Comparison of ENCODE assay signal across 12 cellular contexts in the genomic region with DNA sequence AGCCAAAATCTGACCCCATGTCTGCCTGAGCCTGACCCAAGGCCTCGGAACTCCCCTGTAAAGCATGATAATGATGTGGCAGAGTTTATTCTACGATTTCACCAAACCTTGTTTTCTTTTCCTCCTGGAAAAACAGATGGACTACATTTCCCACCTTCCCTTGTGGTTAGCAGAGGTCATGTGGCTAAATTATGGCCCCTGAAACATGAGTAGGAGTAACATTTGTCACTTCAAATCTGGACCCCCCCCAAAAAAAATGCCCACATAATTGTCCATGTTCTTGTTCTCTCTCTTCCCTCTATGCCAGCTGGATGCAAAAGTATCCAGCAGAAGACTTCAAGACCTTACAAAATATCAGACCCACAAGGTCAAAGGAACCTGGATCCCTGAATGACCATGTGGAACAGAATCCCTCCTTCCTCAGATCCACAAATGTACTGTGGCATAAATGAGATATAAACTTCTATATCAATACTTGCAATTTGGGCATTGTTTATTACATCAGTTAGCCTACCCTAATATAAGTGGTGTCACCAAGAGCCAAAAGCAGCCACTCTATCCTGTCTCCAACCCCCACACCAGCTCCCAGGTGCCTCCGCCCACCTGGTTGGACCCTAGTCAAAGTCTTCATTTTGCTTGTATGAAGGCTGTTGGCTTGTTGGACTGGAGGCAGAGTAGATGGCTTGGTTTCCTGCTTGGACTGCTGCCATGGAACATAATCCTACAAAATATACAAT. TPM values are rescaled to one million over a fixed set of nuclear protein-coding genes. Genes with fewer than 3 reads are reported as not detected.
DNase-seq lines count a peak whose midpoint lies in the region; ATAC-seq and TF ChIP-seq lines count a peak whose summit lies in the region.
"Had no signal": no experiment of that assay in that cellular context is flagged by ENCODE, and none has a peak within 500 bp of the region (broad histone marks: within the 10 kb centered on the region; RNA-seq: fewer than 3 reads in every experiment).

No MANE protein-coding gene starts in this region.

- no peaks in the 10 kb centered on the region for H3K27me3 ChIP-seq in OCI-LY3 (ENCODE audit: low read depth, low read length)
- H3K27me3 ChIP-seq in transverse colon = no peaks in the 10 kb centered on the region
- no peaks in the 10 kb centered on the region for H3K27me3 ChIP-seq in foreskin keratinocyte

- H3K9me3 ChIP-seq in OCI-LY3 (ENCODE audit: insufficient read depth, low read length) (no peaks in the 10 kb centered on the region), transverse colon (no peaks in the 10 kb centered on the region)

- intact Hi-C loops in activated CD4-positive, alpha-beta T cell treated with anti-CD3 and anti-CD28 coated beads for 36 hours (cut with DNase I, micrococcal nuclease) = no loop called here
- intact Hi-C loops in transverse colon (cut with DNase I; ENCODE audit: low total_unique reads) = no loop called here

- peaks cover 2% of the 10 kb centered on the region for H3K36me3 Mint-ChIP-seq in activated CD4-positive, alpha-beta T cell treated with anti-CD3 and anti-CD28 coated beads for 36 hours (ENCODE audit: low read depth)

- no peak overlapping the region for H3K4me3 Mint-ChIP-seq in activated CD4-positive, alpha-beta T cell treated with anti-CD3 and anti-CD28 coated beads for 36 hours
- H3K4me3 Mint-ChIP-seq: central memory CD8-positive, alpha-beta T cell; nephron progenitor cell had no signal

- peaks cover 13% of the 10 kb centered on the region for H3K4me1 ChIP-seq in OCI-LY3 (ENCODE audit: low read length)
- peaks cover 0 to 20% (median 10%) of the 10 kb centered on the region in 4 donors for H3K4me1 ChIP-seq in transverse colon
- H3K4me1 ChIP-seq in foreskin keratinocyte = no peaks in the 10 kb centered on the region

- DNase-seq in activated CD4-positive, alpha-beta T cell treated with anti-CD3 and anti-CD28 coated beads for 36 hours = no peak
- no peak for DNase-seq in activated CD4-positive, alpha-beta T cell treated with anti-CD3 and anti-CD28 coated beads for 1 hour
- DNase-seq in fibroblast of villous mesenchyme (ENCODE audit: low read depth) (no peak), transverse colon (peak; percentile 47), middle frontal gyrus (ENCODE audit: extremely low spot score, low spot score) (no peak), foreskin keratinocyte (no peak)
- DNase-seq: activated CD8-positive, alpha-beta memory T cell treated with anti-CD3 and anti-CD28 coated beads, Interleukin-2, amount 50 U/mL, for 4 hours had no signal

- no peaks in the 10 kb centered on the region for H3K27me3 Mint-ChIP-seq in activated CD4-positive, alpha-beta T cell treated with anti-CD3 and anti-CD28 coated beads for 36 hours
- H3K27me3 Mint-ChIP-seq: central memory CD8-positive, alpha-beta T cell had no signal

- peak overlapping the region; percentile 76 for H3K4me2 ChIP-seq in OCI-LY3 (ENCODE audit: low read length)

- CTCF ChIA-PET in activated CD4-positive, alpha-beta T cell treated with anti-CD3 and anti-CD28 coated beads for 36 hours (lab: Charles Lee) = interaction anchor here (1.2 kb wide), 1 partner anchor 42 kb away, joined by 4 read pairs; no protein-coding TSS in a partner anchor

- POLR2A ChIA-PET in activated CD4-positive, alpha-beta T cell treated with anti-CD3 and anti-CD28 coated beads for 36 hours (lab: Charles Lee) = no interaction called here

- TF ChIP-seq CTCF in OCI-LY3 (IDR thresholded peaks at IDR 0.05; ENCODE audit: low read depth, low read length) (no peak), fibroblast of villous mesenchyme (IDR thresholded peaks at IDR 0.05; ENCODE audit: insufficient read depth, low read depth, low read length) (no peak), transverse colon (IDR thresholded peaks at IDR 0.05) (no peak), foreskin keratinocyte (conservative IDR thresholded peaks at IDR 0.05) (no peak)

- no peak for TF ChIP-seq EP300 in transverse colon (IDR thresholded peaks at IDR 0.05; ENCODE audit: low read depth)

- H3K27ac Mint-ChIP-seq in activated CD4-positive, alpha-beta T cell treated with anti-CD3 and anti-CD28 coated beads for 36 hours = peak overlapping the region; percentile 85
- H3K27ac Mint-ChIP-seq: nephron progenitor cell had no signal

- no peaks in the 10 kb centered on the region for H3K9me3 Mint-ChIP-seq in activated CD4-positive, alpha-beta T cell treated with anti-CD3 and anti-CD28 coated beads for 36 hours (ENCODE audit: low read depth)
- H3K9me3 Mint-ChIP-seq: central memory CD8-positive, alpha-beta T cell had no signal

- in situ Hi-C loops in transverse colon (cut with MboI; ENCODE audit: low pct_ligation_motif_present in 1 of 4, low pct_unique_long_range_greater_than_20kb in 1 of 4, low sequenced_read_pairs in 3 of 4) = no loop called here

- 65 to 100% methylated on average over 2 to 3 of the region's 3 CpGs for WGBS in transverse colon (ENCODE audit: low coverage in 1 of 2), 2 donors

- H4K20me1 ChIP-seq in OCI-LY3 (ENCODE audit: insufficient read depth, low read length) = no peaks in the 10 kb centered on the region

- H3K36me3 ChIP-seq in OCI-LY3 (replicated peaks; ENCODE audit: low read depth, low read length) (peaks cover 4% of the 10 kb centered on the region), transverse colon (no peaks in the 10 kb centered on the region)

- no peak overlapping the region for H2AFZ ChIP-seq in OCI-LY3 (ENCODE audit: low read depth, low read length)

- no peak overlapping the region for H3K27ac ChIP-seq in OCI-LY3 (ENCODE audit: low read length)
- peak overlapping the region in 1 of 4 donors; percentile 88 for H3K27ac ChIP-seq in transverse colon
- no peak overlapping the region for H3K27ac ChIP-seq in foreskin keratinocyte

- peaks cover 15% of the 10 kb centered on the region for H3K4me1 Mint-ChIP-seq in activated CD4-positive, alpha-beta T cell treated with anti-CD3 and anti-CD28 coated beads for 36 hours
- H3K4me1 Mint-ChIP-seq: central memory CD8-positive, alpha-beta T cell had no signal

- H3K4me3 ChIP-seq in OCI-LY3 (ENCODE audit: low read length) = peak overlapping the region; percentile 82
- H3K4me3 ChIP-seq in fibroblast of villous mesenchyme (ENCODE audit: low read depth, low read length) = peak overlapping the region; percentile 85
- H3K4me3 ChIP-seq in transverse colon = peak overlapping the region in 1 of 4 donors; percentile 68

- ATAC-seq in activated CD4-positive, alpha-beta T cell treated with anti-CD3 and anti-CD28 coated beads for 36 hours = no peak
- no peak for ATAC-seq in GM21423 (IDR thresholded peaks at IDR 0.05; ENCODE audit: unreplicated experiment)
- no peak for ATAC-seq in foreskin keratinocyte

- TF ChIP-seq POLR2A in transverse colon (IDR thresholded peaks at IDR 0.05) = no peak

- peak overlapping the region; percentile 83; the same call in 1 of the 2 replicates for H3K9ac ChIP-seq in OCI-LY3 (ENCODE audit: low read length)

- H3K79me2 ChIP-seq in OCI-LY3 (ENCODE audit: low read length) = no peaks in the 10 kb centered on the region; the same call in 1 of the 2 replicates

RNA-seq across cellular contexts. Expression of gene C20orf96, which starts 1.4 kb away (rescaled TPM):
- total RNA-seq in activated CD4-positive, alpha-beta T cell treated with anti-CD3 and anti-CD28 coated beads for 36 hours = 1 to 10 TPM; 7.0 to 8.1 TPM
- 1.3 and 1.9 TPM in 2 replicates for total RNA-seq in fibroblast of villous mesenchyme
- total RNA-seq in transverse colon = 10 to 100 TPM in 1 of 4 donors, 1 to 10 TPM in 3; 3.0 to 97.3 (median 3.7) TPM
- total RNA-seq in foreskin keratinocyte = 1.7 and 1.8 TPM in 2 replicates
- 3.2 and 3.8 TPM in 2 replicates for polyA plus RNA-seq in foreskin keratinocyte

RNA-seq across cellular contexts. Expression of gene ZCCHC3, which starts 8.2 kb away (rescaled TPM):
- 10 to 100 TPM; 15.6 to 16.4 TPM for total RNA-seq in activated CD4-positive, alpha-beta T cell treated with anti-CD3 and anti-CD28 coated beads for 36 hours
- total RNA-seq in fibroblast of villous mesenchyme (10.6 and 11.2 TPM in 2 replicates), transverse colon (10 to 100 TPM in 2 of 4 donors, 1 to 10 TPM in 2; 6.6 to 16.0 (median 10.1) TPM), foreskin keratinocyte (6.2 and 8.6 TPM in 2 replicates)
- polyA plus RNA-seq in foreskin keratinocyte = 7.1 and 9.6 TPM in 2 replicates

RNA-seq across cellular contexts. Expression of gene DEFB132, which starts 31.6 kb away (rescaled TPM):
- total RNA-seq in activated CD4-positive, alpha-beta T cell treated with anti-CD3 and anti-CD28 coated beads for 36 hours = not detected
- total RNA-seq in fibroblast of villous mesenchyme (not detected in 2 replicates), transverse colon (not detected), foreskin keratinocyte (not detected in 2 replicates)
- not detected in 2 replicates for polyA plus RNA-seq in foreskin keratinocyte
- total RNA-seq: ureter had no signal

RNA-seq across cellular contexts. Expression of gene SOX12, which starts 36.2 kb away (rescaled TPM):
- total RNA-seq in activated CD4-positive, alpha-beta T cell treated with anti-CD3 and anti-CD28 coated beads for 36 hours = 1 to 10 TPM; 8.1 to 8.5 TPM
- 6.0 and 6.8 TPM in 2 replicates for total RNA-seq in fibroblast of villous mesenchyme
- total RNA-seq in transverse colon = 1 to 10 TPM; 2.0 to 5.0 (median 3.5) TPM
- total RNA-seq in foreskin keratinocyte = 4.7 and 5.1 TPM in 2 replicates
- 7.1 and 8.2 TPM in 2 replicates for polyA plus RNA-seq in foreskin keratinocyte

RNA-seq across cellular contexts. Expression of gene NRSN2, which starts 57.8 kb away (rescaled TPM):
- total RNA-seq in activated CD4-positive, alpha-beta T cell treated with anti-CD3 and anti-CD28 coated beads for 36 hours = 1 to 10 TPM; 5.2 to 7.5 TPM
- total RNA-seq in fibroblast of villous mesenchyme = 53.5 and 73.1 TPM in 2 replicates
- 10 to 100 TPM in 3 of 4 donors, 1 to 10 TPM in 1; 7.1 to 18.0 (median 12.8) TPM for total RNA-seq in transverse colon
- 26.7 and 35.6 TPM in 2 replicates for total RNA-seq in foreskin keratinocyte
- polyA plus RNA-seq in foreskin keratinocyte = 39.3 and 53.5 TPM in 2 replicates
